ENCODE assay signal across 1 cellular context in genomic region chr15:59689626-59690236, GRCh38.
A peak's percentile ranks its signal among the peaks of the same experiment; 100 is the strongest.
TF ChIP-seq lines count a peak whose summit lies in the region.

No MANE protein-coding gene starts in this region.

TF ChIP-seq in K562, 482 proteins besides CTCF, POLR2A, EP300 and RAD21 (continued from another document and continues in another):
- TF ChIP-seq ZBTB33 (CRISPR knock-in tag; IDR thresholded peaks at IDR 0.05), result no peak
- no peak for TF ChIP-seq NFYB (IDR thresholded peaks at IDR 0.05; ENCODE audit: extremely low read depth, insufficient read length)
- no peak for TF ChIP-seq NR2F6 (CRISPR knock-in tag; IDR thresholded peaks at IDR 0.05)
- no peak for TF ChIP-seq EWSR1 (IDR thresholded peaks at IDR 0.05; ENCODE audit: borderline replicate concordance, low read depth, partially characterized antibody)
- TF ChIP-seq MTA2 (IDR thresholded peaks at IDR 0.05; ENCODE audit: low read depth), result no peak
- TF ChIP-seq, protein P1, sequence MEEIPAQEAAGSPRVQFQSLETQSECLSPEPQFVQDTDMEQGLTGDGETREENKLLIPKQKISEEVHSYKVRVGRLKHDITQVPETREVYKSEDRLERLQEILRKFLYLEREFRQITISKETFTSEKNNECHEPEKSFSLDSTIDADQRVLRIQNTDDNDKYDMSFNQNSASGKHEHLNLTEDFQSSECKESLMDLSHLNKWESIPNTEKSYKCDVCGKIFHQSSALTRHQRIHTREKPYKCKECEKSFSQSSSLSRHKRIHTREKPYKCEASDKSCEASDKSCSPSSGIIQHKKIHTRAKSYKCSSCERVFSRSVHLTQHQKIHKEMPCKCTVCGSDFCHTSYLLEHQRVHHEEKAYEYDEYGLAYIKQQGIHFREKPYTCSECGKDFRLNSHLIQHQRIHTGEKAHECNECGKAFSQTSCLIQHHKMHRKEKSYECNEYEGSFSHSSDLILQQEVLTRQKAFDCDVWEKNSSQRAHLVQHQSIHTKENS (CRISPR knock-in tag; IDR thresholded peaks at IDR 0.05), result no peak
- no peak for TF ChIP-seq ZNF165 (CRISPR knock-in tag; IDR thresholded peaks at IDR 0.05; ENCODE audit: borderline replicate concordance)
- no peak for TF ChIP-seq ZBTB26 (CRISPR knock-in tag; IDR thresholded peaks at IDR 0.05)
- TF ChIP-seq, protein P2, sequence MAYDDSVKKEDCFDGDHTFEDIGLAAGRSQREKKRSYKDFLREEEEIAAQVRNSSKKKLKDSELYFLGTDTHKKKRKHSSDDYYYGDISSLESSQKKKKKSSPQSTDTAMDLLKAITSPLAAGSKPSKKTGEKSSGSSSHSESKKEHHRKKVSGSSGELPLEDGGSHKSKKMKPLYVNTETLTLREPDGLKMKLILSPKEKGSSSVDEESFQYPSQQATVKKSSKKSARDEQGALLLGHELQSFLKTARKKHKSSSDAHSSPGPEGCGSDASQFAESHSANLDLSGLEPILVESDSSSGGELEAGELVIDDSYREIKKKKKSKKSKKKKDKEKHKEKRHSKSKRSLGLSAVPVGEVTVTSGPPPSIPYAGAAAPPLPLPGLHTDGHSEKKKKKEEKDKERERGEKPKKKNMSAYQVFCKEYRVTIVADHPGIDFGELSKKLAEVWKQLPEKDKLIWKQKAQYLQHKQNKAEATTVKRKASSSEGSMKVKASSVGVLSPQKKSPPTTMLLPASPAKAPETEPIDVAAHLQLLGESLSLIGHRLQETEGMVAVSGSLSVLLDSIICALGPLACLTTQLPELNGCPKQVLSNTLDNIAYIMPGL (CRISPR knock-in tag; IDR thresholded peaks at IDR 0.05), result no peak; the same call in 1 of the 2 replicates
- peak; percentile 94 for TF ChIP-seq EGR1 (conservative IDR thresholded peaks at IDR 0.05)
- TF ChIP-seq NR4A1 (CRISPR knock-in tag; IDR thresholded peaks at IDR 0.05), result no peak
- TF ChIP-seq NR4A1 (tag; IDR thresholded peaks at IDR 0.05), result no peak
- no peak for TF ChIP-seq KLF16 (IDR thresholded peaks at IDR 0.05)
- no peak for TF ChIP-seq OTX1 (CRISPR knock-in tag; IDR thresholded peaks at IDR 0.05)
- TF ChIP-seq POLR2G (IDR thresholded peaks at IDR 0.05; ENCODE audit: low read depth, low read length), result no peak
- no peak for TF ChIP-seq MAFK (IDR thresholded peaks at IDR 0.05; ENCODE audit: low read length)
- TF ChIP-seq FOSL1 (tag; conservative IDR thresholded peaks at IDR 0.05), result no peak; the same call in 1 of the 2 replicates
- no peak; the same call in 1 of the 2 replicates for TF ChIP-seq FOXJ2 (tag; IDR thresholded peaks at IDR 0.05)
- TF ChIP-seq HDAC6 (IDR thresholded peaks at IDR 0.05; ENCODE audit: low read depth, low read length), result no peak
- no peak for TF ChIP-seq ZNF316 (IDR thresholded peaks at IDR 0.05)
- TF ChIP-seq CEBPG (CRISPR knock-in tag; IDR thresholded peaks at IDR 0.05), result no peak
- peak in 1 of 2 experiments; percentile 66; a peak in 2 of 4 replicates for TF ChIP-seq CEBPG (tag; conservative IDR thresholded peaks at IDR 0.05 in 1 of 2, IDR thresholded peaks at IDR 0.05 in 1 of 2)
- TF ChIP-seq STAG1 (CRISPR knock-in tag; IDR thresholded peaks at IDR 0.05; ENCODE audit: borderline replicate concordance), result no peak
- TF ChIP-seq HDAC8 (tag; IDR thresholded peaks at IDR 0.05), result no peak
- TF ChIP-seq HDAC2 (IDR thresholded peaks at IDR 0.05), result peak; percentile 40
- no peak; the same call in 1 of the 2 replicates for TF ChIP-seq CREM (IDR thresholded peaks at IDR 0.05; ENCODE audit: low read depth)
- no peak for TF ChIP-seq ZNF449 (CRISPR knock-in tag; IDR thresholded peaks at IDR 0.05)
- no peak for TF ChIP-seq KDM4B (IDR thresholded peaks at IDR 0.05; ENCODE audit: borderline replicate concordance in 2 of 2, low read depth in 1 of 2)
- TF ChIP-seq KDM5B (IDR thresholded peaks at IDR 0.05; ENCODE audit: insufficient replicate concordance, low read depth, low read length), result peak; percentile 6
- no peak for TF ChIP-seq ZNF76 (CRISPR knock-in tag; IDR thresholded peaks at IDR 0.05; ENCODE audit: borderline replicate concordance)
- no peak for TF ChIP-seq ZNF282 (CRISPR knock-in tag; IDR thresholded peaks at IDR 0.05)
- TF ChIP-seq MTA1 (IDR thresholded peaks at IDR 0.05; ENCODE audit: borderline replicate concordance), result no peak
- TF ChIP-seq ZHX1 (conservative IDR thresholded peaks at IDR 0.05; ENCODE audit: low read length), result no peak
- no peak for TF ChIP-seq NELFE (IDR thresholded peaks at IDR 0.05; ENCODE audit: insufficient read depth, insufficient read length)
- TF ChIP-seq UBTF (IDR thresholded peaks at IDR 0.05; ENCODE audit: borderline replicate concordance in 1 of 2, low read depth in 2 of 2, low read length in 2 of 2), result no peak
- no peak for TF ChIP-seq FOXJ3 (CRISPR knock-in tag; IDR thresholded peaks at IDR 0.05)
- no peak for TF ChIP-seq SNRNP70 (optimal IDR thresholded peaks at IDR 0.05; ENCODE audit: low read depth, low read length)
- TF ChIP-seq, protein P3, sequence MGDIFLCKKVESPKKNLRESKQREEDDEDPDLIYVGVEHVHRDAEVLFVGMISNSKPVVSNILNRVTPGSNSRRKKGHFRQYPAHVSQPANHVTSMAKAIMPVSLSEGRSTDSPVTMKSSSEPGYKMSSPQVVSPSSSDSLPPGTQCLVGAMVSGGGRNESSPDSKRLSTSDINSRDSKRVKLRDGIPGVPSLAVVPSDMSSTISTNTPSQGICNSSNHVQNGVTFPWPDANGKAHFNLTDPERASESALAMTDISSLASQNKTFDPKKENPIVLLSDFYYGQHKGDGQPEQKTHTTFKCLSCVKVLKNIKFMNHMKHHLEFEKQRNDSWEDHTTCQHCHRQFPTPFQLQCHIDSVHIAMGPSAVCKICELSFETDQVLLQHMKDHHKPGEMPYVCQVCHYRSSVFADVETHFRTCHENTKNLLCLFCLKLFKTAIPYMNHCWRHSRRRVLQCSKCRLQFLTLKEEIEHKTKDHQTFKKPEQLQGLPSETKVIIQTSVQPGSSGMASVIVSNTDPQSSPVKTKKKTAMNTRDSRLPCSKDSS (IDR thresholded peaks at IDR 0.05; ENCODE audit: low read depth, partially characterized antibody), result no peak
- peak; percentile 64 for TF ChIP-seq SOX6 (IDR thresholded peaks at IDR 0.05)
- 0 out of 2 replicates have a peak, but pooled peaks have one; percentile 19 for TF ChIP-seq LEF1 (IDR thresholded peaks at IDR 0.05)
- no peak for TF ChIP-seq ZNF57 (CRISPR knock-in tag; IDR thresholded peaks at IDR 0.05)
- no peak for TF ChIP-seq ZNF766 (CRISPR knock-in tag; conservative IDR thresholded peaks at IDR 0.05)
- no peak for TF ChIP-seq FOXP1 (CRISPR knock-in tag; IDR thresholded peaks at IDR 0.05)
- TF ChIP-seq, protein P4, sequence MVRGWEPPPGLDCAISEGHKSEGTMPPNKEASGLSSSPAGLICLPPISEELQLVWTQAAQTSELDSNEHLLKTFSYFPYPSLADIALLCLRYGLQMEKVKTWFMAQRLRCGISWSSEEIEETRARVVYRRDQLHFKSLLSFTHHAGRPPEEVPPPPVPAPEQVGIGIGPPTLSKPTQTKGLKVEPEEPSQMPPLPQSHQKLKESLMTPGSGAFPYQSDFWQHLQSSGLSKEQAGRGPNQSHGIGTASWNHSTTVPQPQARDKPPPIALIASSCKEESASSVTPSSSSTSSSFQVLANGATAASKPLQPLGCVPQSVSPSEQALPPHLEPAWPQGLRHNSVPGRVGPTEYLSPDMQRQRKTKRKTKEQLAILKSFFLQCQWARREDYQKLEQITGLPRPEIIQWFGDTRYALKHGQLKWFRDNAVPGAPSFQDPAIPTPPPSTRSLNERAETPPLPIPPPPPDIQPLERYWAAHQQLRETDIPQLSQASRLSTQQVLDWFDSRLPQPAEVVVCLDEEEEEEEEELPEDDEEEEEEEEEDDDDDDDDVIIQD (CRISPR knock-in tag; IDR thresholded peaks at IDR 0.05), result no peak
- no peak for TF ChIP-seq SMAD3 (CRISPR knock-in tag; conservative IDR thresholded peaks at IDR 0.05)
- no peak for TF ChIP-seq ZBTB8A (IDR thresholded peaks at IDR 0.05; ENCODE audit: partially characterized antibody)
- TF ChIP-seq TRIM25 (IDR thresholded peaks at IDR 0.05; ENCODE audit: borderline replicate concordance), result no peak
- TF ChIP-seq SAP30 (IDR thresholded peaks at IDR 0.05; ENCODE audit: borderline replicate concordance, insufficient read depth, low read depth, low read length, poor library complexity, severe bottlenecking), result no peak
- TF ChIP-seq MYC (IDR thresholded peaks at IDR 0.05; ENCODE audit: low read depth, low read length), result no peak
- TF ChIP-seq MYC (CRISPR knock-in tag; IDR thresholded peaks at IDR 0.05; ENCODE audit: borderline replicate concordance, low read depth), result no peak
- TF ChIP-seq NONO (IDR thresholded peaks at IDR 0.05; ENCODE audit: low read depth in 2 of 2, low read length in 1 of 2), result no peak
- TF ChIP-seq ZKSCAN3 (CRISPR knock-in tag; IDR thresholded peaks at IDR 0.05), result no peak
- no peak for TF ChIP-seq NR1H2 (CRISPR knock-in tag; IDR thresholded peaks at IDR 0.05)
- TF ChIP-seq MBD2 (IDR thresholded peaks at IDR 0.05; ENCODE audit: borderline replicate concordance, low read depth), result no peak
